Comparison of ENCODE assay signal across 10 cellular contexts in the genomic region with DNA sequence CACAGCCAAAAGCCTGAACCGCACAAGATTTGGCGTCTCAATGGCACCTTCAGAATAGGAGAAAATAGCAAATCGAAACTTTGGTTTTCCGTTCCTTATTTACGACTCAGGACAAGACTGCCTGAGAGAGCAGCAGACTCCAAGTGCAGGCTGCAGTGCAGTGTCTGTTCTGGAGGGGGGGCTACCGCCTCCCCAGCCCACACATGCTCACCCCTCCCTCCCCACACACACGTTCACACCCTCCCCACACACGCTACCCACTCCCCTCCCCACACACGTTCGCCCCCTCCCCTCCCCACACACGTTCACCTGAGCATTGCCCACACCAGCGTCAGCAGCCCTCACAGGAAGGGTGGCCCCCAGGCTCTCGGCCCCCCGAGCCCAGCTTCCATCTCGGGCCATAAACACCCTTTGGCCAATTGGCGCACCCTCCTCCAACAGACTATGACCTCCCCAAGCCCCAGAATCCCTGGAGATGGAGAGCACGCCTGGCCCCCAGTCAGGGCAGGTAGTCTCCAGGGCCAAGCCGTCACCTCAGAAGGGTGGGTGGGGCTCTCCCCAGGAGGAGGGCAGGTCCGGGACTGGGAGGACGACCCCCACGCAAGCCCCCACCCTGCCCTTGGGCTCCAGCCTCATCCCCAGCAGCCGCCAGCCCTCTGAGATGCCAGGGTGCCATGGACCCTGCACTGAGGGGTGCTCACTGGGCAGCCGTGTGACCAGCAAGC. TPM values are rescaled to one million over a fixed set of nuclear protein-coding genes. Genes with fewer than 3 reads are reported as not detected.
DNase-seq lines count a peak whose midpoint lies in the region; ATAC-seq and TF ChIP-seq lines count a peak whose summit lies in the region.
"Had no signal": no experiment of that assay in that cellular context is flagged by ENCODE, and none has a peak within 500 bp of the region (broad histone marks: within the 10 kb centered on the region; RNA-seq: fewer than 3 reads in every experiment).

No MANE protein-coding gene starts in this region.

- H3K4me3 Mint-ChIP-seq in activated T-cell treated with anti-CD3 and anti-CD28 coated beads, Interleukin-2, amount 50 U/mL, for 72 hours = peak overlapping the region in 1 of 2 donors; percentile 41
- peak overlapping the region; percentile 11 for H3K4me3 Mint-ChIP-seq in memory B cell
- H3K4me3 Mint-ChIP-seq in stimulated activated naive CD8-positive, alpha-beta T cell treated with anti-CD3 and anti-CD28 coated beads, Interleukin-15, amount 100 ng/mL, for 72 hours = peak overlapping the region; percentile 15 to 62

- H3K36me3 Mint-ChIP-seq in activated T-cell treated with anti-CD3 and anti-CD28 coated beads, Interleukin-2, amount 50 U/mL, for 72 hours (ENCODE audit: insufficient read depth in 2 of 2) = peaks cover 0 to 3% of the 10 kb centered on the region in 2 donors
- peaks cover 7% of the 10 kb centered on the region for H3K36me3 Mint-ChIP-seq in memory B cell

- H3K27ac Mint-ChIP-seq in activated T-cell treated with anti-CD3 and anti-CD28 coated beads, Interleukin-2, amount 50 U/mL, for 72 hours = peak overlapping the region; percentile 76
- peak overlapping the region; percentile 62 for H3K27ac Mint-ChIP-seq in memory B cell
- peak overlapping the region in 1 of 2 donors; percentile 80 for H3K27ac Mint-ChIP-seq in stimulated activated naive CD8-positive, alpha-beta T cell treated with anti-CD3 and anti-CD28 coated beads, Interleukin-15, amount 100 ng/mL, for 72 hours

- no peaks in the 10 kb centered on the region for H3K27me3 Mint-ChIP-seq in activated T-cell treated with anti-CD3 and anti-CD28 coated beads, Interleukin-2, amount 50 U/mL, for 72 hours (ENCODE audit: low read depth)
- H3K27me3 Mint-ChIP-seq in memory B cell = no peaks in the 10 kb centered on the region
- H3K27me3 Mint-ChIP-seq in stimulated activated naive CD8-positive, alpha-beta T cell treated with anti-CD3 and anti-CD28 coated beads, Interleukin-15, amount 100 ng/mL, for 72 hours = no peaks in the 10 kb centered on the region

- peaks cover 39% of the 10 kb centered on the region for H3K4me1 Mint-ChIP-seq in activated T-cell treated with anti-CD3 and anti-CD28 coated beads, Interleukin-2, amount 50 U/mL, for 72 hours (ENCODE audit: low read depth)
- peaks cover 31% of the 10 kb centered on the region for H3K4me1 Mint-ChIP-seq in memory B cell
- H3K4me1 Mint-ChIP-seq in stimulated activated naive CD8-positive, alpha-beta T cell treated with anti-CD3 and anti-CD28 coated beads, Interleukin-15, amount 100 ng/mL, for 72 hours = peaks cover 91% of the 10 kb centered on the region

- ATAC-seq in activated T-cell treated with anti-CD3 and anti-CD28 coated beads, Interleukin-2, amount 50 U/mL, for 72 hours (replicated peaks in 1 of 2) = no peak
- ATAC-seq in memory B cell (ENCODE audit: low read depth) = peak; percentile 27
- ATAC-seq in stimulated activated naive CD8-positive, alpha-beta T cell treated with anti-CD3 and anti-CD28 coated beads, Interleukin-15, amount 100 ng/mL, for 72 hours = peak; percentile 33
- no peak for ATAC-seq in GM18505 (IDR thresholded peaks at IDR 0.05; ENCODE audit: unreplicated experiment)
- no peak for ATAC-seq in esophagus mucosa
- ATAC-seq in GM19467 (IDR thresholded peaks at IDR 0.05; ENCODE audit: unreplicated experiment) = no peak

- no peak for TF ChIP-seq POLR2A in GM18505 (IDR thresholded peaks at IDR 0.05; ENCODE audit: borderline replicate concordance, extremely low read depth, insufficient read depth, insufficient read length)

- DNase-seq in activated CD8-positive, alpha-beta memory T cell treated with anti-CD3 and anti-CD28 coated beads, Interleukin-2, amount 50 U/mL, for 4 hours = peak; percentile 14
- DNase-seq in activated CD8-positive, alpha-beta memory T cell treated with anti-CD3 and anti-CD28 coated beads, Interleukin-2, amount 50 U/mL, for 48 hours = no peak
- peak in 1 of 2 donors; percentile 1 for DNase-seq in activated T-cell treated with anti-CD3 and anti-CD28 coated beads, Interleukin-2, amount 50 U/mL, for 72 hours
- DNase-seq in memory B cell (ENCODE audit: low spot score in 2 of 2) = no peak
- no peak for DNase-seq in stimulated activated naive CD8-positive, alpha-beta T cell treated with anti-CD3 and anti-CD28 coated beads, Interleukin-15, amount 100 ng/mL, for 72 hours
- DNase-seq: NCI-H510A treated with DMSO at 0.1 percent for 48 hours, testis had no signal

- no peaks in the 10 kb centered on the region for H3K9me3 Mint-ChIP-seq in activated T-cell treated with anti-CD3 and anti-CD28 coated beads, Interleukin-2, amount 50 U/mL, for 72 hours
- no peaks in the 10 kb centered on the region for H3K9me3 Mint-ChIP-seq in memory B cell
- peaks cover 0 to 6% of the 10 kb centered on the region in 2 donors for H3K9me3 Mint-ChIP-seq in stimulated activated naive CD8-positive, alpha-beta T cell treated with anti-CD3 and anti-CD28 coated beads, Interleukin-15, amount 100 ng/mL, for 72 hours

RNA-seq across cellular contexts. Expression of a gene that starts 27.6 kb away (rescaled TPM):
- 10 to 100 TPM; 39.2 to 48.9 TPM for total RNA-seq in activated T-cell treated with anti-CD3 and anti-CD28 coated beads, Interleukin-2, amount 50 U/mL, for 72 hours
- 1.6 TPM for total RNA-seq in esophagus mucosa

Comparison
In these comparisons a context has a peak if more than half of its experiments do, and no peak if none do; other contexts are left out.
1. ATAC-seq: peak in memory B cell (single experiment) and stimulated activated naive CD8-positive, alpha-beta T cell treated with anti-CD3 and anti-CD28 coated beads, Interleukin-15, amount 100 ng/mL, for 72 hours (single experiment); none in activated T-cell treated with anti-CD3 and anti-CD28 coated beads, Interleukin-2, amount 50 U/mL, for 72 hours (0 of 2), GM18505 (single experiment), esophagus mucosa (single experiment) and GM19467 (single experiment).
2. RNA of a gene that starts 27.6 kb away (total RNA-seq): 39.2 to 48.9 TPM in activated T-cell treated with anti-CD3 and anti-CD28 coated beads, Interleukin-2, amount 50 U/mL, for 72 hours; 1.6 TPM in esophagus mucosa (single experiment); every median in the first group is over 10 times any median in the second.